In the genomic region with DNA sequence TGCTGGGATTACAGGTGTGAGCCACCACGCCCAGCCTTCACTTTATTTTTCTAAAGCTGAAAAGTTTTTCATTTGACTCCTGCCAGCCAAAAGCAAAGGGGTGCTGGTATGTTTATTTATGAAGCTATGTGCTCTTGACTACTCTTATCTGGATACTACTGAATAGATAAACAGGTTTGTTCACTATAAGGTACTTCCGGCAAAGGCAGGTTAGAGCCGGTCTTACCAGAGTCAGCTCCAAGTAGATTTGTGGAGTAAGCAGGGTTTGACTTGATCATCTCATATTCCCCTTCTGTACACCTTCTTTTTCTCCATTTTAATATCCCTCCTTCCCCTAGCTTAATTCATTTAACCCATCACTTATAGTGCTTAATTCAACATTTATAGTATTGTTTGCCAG, we compare ENCODE assay signal across 20 cellular contexts.
DNase-seq lines count a peak whose midpoint lies in the region; ATAC-seq, FAIRE-seq and TF ChIP-seq lines count a peak whose summit lies in the region.
"Had no signal": no experiment of that assay in that cellular context is flagged by ENCODE, and none has a peak within 500 bp of the region (broad histone marks: within the 10 kb centered on the region; RNA-seq: fewer than 3 reads in every experiment).

No MANE protein-coding gene starts in this region.

- FAIRE-seq in bronchial epithelial cell (lab: Jason Lieb, UNC) (no peak), RCC 7860 (lab: Jason Lieb, UNC) (no peak)
- FAIRE-seq: D721Med, G401.6, GM12892, H1 had no signal

- intact Hi-C loops in left colon (cut with DNase I, micrococcal nuclease) = no loop called here

- no peaks in the 10 kb centered on the region for H3K4me1 ChIP-seq in foreskin keratinocyte
- H3K4me1 ChIP-seq: BLaER1 had no signal

- peak; percentile 24 for ATAC-seq in foreskin keratinocyte
- ATAC-seq in HG02852 (IDR thresholded peaks at IDR 0.05; ENCODE audit: unreplicated experiment) = no peak
- ATAC-seq in left colon = no peak
- ATAC-seq in GM19328 (IDR thresholded peaks at IDR 0.05; ENCODE audit: unreplicated experiment) = no peak

- no peaks in the 10 kb centered on the region for H3K27me3 ChIP-seq in bronchial epithelial cell (ENCODE audit: control insufficient read depth, insufficient read depth, low read length)
- no peaks in the 10 kb centered on the region for H3K27me3 ChIP-seq in foreskin keratinocyte

- H3K4me3 ChIP-seq in LNCaP clone FGC (ENCODE audit: low read depth, low read length) = no peak overlapping the region
- H3K4me3 ChIP-seq in bronchial epithelial cell (ENCODE audit: low read depth, low read length) = no peak overlapping the region
- H3K4me3 ChIP-seq: BLaER1, GM23248 had no signal

- peak; percentile 6 for DNase-seq in LNCaP clone FGC (ENCODE audit: low read depth)
- peak; percentile 62 for DNase-seq in bronchial epithelial cell (ENCODE audit: low read depth)
- no peak for DNase-seq in foreskin keratinocyte
- DNase-seq in left colon = no peak
- no peak for DNase-seq in RCC 7860 (ENCODE audit: low spot score)
- DNase-seq: CD4-positive, alpha-beta T cell; CD8-positive, alpha-beta memory T cell; DMS 273 treated with DMSO at 0.1 percent for 48 hours; DND-41; H7; HCEC 1CT had no signal

- H3K27ac ChIP-seq in C4-2B (peak overlapping the region; percentile 60), foreskin keratinocyte (no peak overlapping the region)
- H3K27ac ChIP-seq: BLaER1, GM23248 had no signal

- no peaks in the 10 kb centered on the region for H3K36me3 ChIP-seq in bronchial epithelial cell (ENCODE audit: control insufficient read depth, insufficient read depth, low read length)
- H3K36me3 ChIP-seq: BLaER1 had no signal

- no peak for TF ChIP-seq CTCF in C4-2B (conservative IDR thresholded peaks at IDR 0.05)
- no peak for TF ChIP-seq CTCF in LNCaP clone FGC (IDR thresholded peaks at IDR 0.05; ENCODE audit: control insufficient read depth, extremely low read depth, insufficient read depth)
- no peak for TF ChIP-seq CTCF in bronchial epithelial cell (IDR thresholded peaks at IDR 0.05; ENCODE audit: insufficient read depth, low read length, severe bottlenecking)
- no peak for TF ChIP-seq CTCF in foreskin keratinocyte (conservative IDR thresholded peaks at IDR 0.05)

Comparison
In these comparisons a context has a peak if more than half of its experiments do, and no peak if none do; other contexts are left out.
1. DNase-seq: peak in LNCaP clone FGC (single experiment) and bronchial epithelial cell (single experiment); none in foreskin keratinocyte (0 of 2), left colon (0 of 2) and RCC 7860 (single experiment).